7 cellular contexts compared by ENCODE assay signal in genomic region chr15:29832709-29833108, GRCh38.
"Had no signal": no experiment of that assay in that cellular context is flagged by ENCODE, and none has a peak within 500 bp of the region (broad histone marks: within the 10 kb centered on the region; RNA-seq: fewer than 3 reads in every experiment).

No MANE protein-coding gene starts in this region.

- FAIRE-seq: GM12878, GM12891, GM12892, GM18507, GM19239 had no signal

- ATAC-seq: GM12878 had no signal

- H3K4me3 ChIP-seq: GM12878 had no signal

- DNase-seq: GDM1, GF-D8 had no signal
